ENCODE assay signal across 36 cellular contexts in the genomic region with DNA sequence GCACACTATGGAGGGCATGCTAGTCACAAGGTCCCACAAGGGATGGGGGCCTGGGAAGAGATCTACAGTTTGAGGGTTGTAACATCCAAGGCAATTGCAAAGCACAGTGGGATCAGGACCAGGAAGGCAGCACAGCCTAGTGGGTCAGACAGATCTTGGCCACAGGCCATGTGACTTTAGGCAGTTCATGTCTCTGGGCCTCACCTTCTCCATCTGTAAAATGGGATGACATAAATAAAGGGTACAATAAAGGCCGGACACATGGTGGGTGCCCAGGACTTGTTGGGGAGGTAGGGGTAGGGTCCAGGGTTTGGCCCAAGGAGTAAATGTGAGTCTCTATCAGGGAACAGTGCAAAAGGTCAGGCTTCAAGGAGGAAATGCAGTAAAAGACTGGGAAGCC. TPM values are rescaled to one million over a fixed set of nuclear protein-coding genes. Genes with fewer than 3 reads are reported as not detected.
"Had no signal": no experiment of that assay in that cellular context is flagged by ENCODE, and none has a peak within 500 bp of the region (broad histone marks: within the 10 kb centered on the region; RNA-seq: fewer than 3 reads in every experiment).

No MANE protein-coding gene starts in this region.

- H3K36me3 ChIP-seq: adrenal gland, brain microvascular endothelial cell, breast epithelium had no signal

- H3K4me1 Mint-ChIP-seq: activated B cell treated with CpG ODN at 0.5 μM for 24 hours; activated CD4-positive, alpha-beta T cell treated with anti-CD3 and anti-CD28 coated beads, Interleukin-2, amount 10 ng/mL, durations not matched to agents 24 days and 14 days; activated naive CD8-positive, alpha-beta T cell treated with anti-CD3 and anti-CD28 coated beads for 36 hours had no signal

- H3K9me3 Mint-ChIP-seq: activated CD4-positive, alpha-beta memory T cell treated with anti-CD3 and anti-CD28 coated beads for 36 hours; activated CD4-positive, alpha-beta T cell treated with anti-CD3 and anti-CD28 coated beads, Interleukin-2, amount 10 ng/mL, durations not matched to agents 24 days and 14 days; activated CD8-positive, alpha-beta T cell treated with anti-CD3 and anti-CD28 coated beads for 36 hours; activated naive CD4-positive, alpha-beta T cell treated with anti-CD3 and anti-CD28 coated beads for 36 hours; activated T-cell treated with anti-CD3 and anti-CD28 coated beads, Interleukin-2, amount 50 U/mL, for 4 hours; activated T-cell treated with anti-CD3 and anti-CD28 coated beads, Interleukin-2, amount 50 U/mL, for 72 hours; activated T-helper 1 cell treated with anti-CD3 and anti-CD28 coated beads, Interleukin-12 subunit alpha, Interleukin-12 subunit beta, Interleukin-2, Interleukin-4 antibody, amounts not matched to agents 30 ng/mL and 10 ng/mL and 1 ng/mL, durations not matched to agents 14 hours and 24 hours and 36 hours; activated T-helper 17 cell treated with anti-CD3 and anti-CD28 coated beads, Interleukin-2, amount 50 U/mL, for 72 hours; T-helper 1 cell treated with Interleukin-12 subunit alpha and Interleukin-12 subunit beta and Interleukin-4 antibody, amounts not matched to agents 30 μg/mL and 1 μg/mL, for 36 hours; T-helper 2 cell treated with Interferon-gamma antibody and Interleukin-4, amounts not matched to agents 5 μg/mL and 100 μg/mL, for 36 hours had no signal

- H3K9me3 ChIP-seq: adrenal gland, body of pancreas, breast epithelium had no signal

- H3K27me3 ChIP-seq: adrenal gland, body of pancreas, brain microvascular endothelial cell had no signal

- H3K4me3 ChIP-seq: adrenal gland, body of pancreas, breast epithelium had no signal

- DNase-seq: activated B cell treated with CpG ODN at 0.5 μM for 24 hours; activated CD4-positive, alpha-beta memory T cell treated with anti-CD3 and anti-CD28 coated beads for 36 hours; activated CD4-positive, alpha-beta T cell treated with anti-CD3 and anti-CD28 coated beads for 4 hours; activated CD4-positive, alpha-beta T cell treated with anti-CD3 and anti-CD28 coated beads, Interleukin-2, amount 10 ng/mL, durations not matched to agents 24 days and 14 days; activated CD4-positive, alpha-beta T cell treated with anti-CD3 and anti-CD28 coated beads, Interleukin-2, amount 50 U/mL, for 1 hour; activated CD4-positive, alpha-beta T cell treated with anti-CD3 and anti-CD28 coated beads, Interleukin-2, amount 50 U/mL, for 4 hours; activated CD4-positive, CD25-positive, alpha-beta regulatory T cell treated with anti-CD3 and anti-CD28 coated beads, Interleukin-2, amount 50 U/mL, for 72 hours; activated CD8-positive, alpha-beta memory T cell treated with anti-CD3 and anti-CD28 coated beads, Interleukin-2, amount 50 U/mL, for 4 hours; activated CD8-positive, alpha-beta T cell treated with anti-CD3 and anti-CD28 coated beads for 36 hours; activated gamma-delta T cell; activated naive CD4-positive, alpha-beta T cell treated with anti-CD3 and anti-CD28 coated beads for 36 hours; activated naive CD4-positive, alpha-beta T cell treated with anti-CD3 and anti-CD28 coated beads, Interleukin-2, amount 50 U/mL, for 16 hours; activated naive CD8-positive, alpha-beta T cell treated with anti-CD3 and anti-CD28 coated beads for 36 hours; activated T-cell treated with anti-CD3 and anti-CD28 coated beads for 4 hours; activated T-cell treated with anti-CD3 and anti-CD28 coated beads, Interleukin-2, amount 50 U/mL, for 1 hour; activated T-cell treated with anti-CD3 and anti-CD28 coated beads, Interleukin-2, amount 50 U/mL, for 4 hours; activated T-cell treated with anti-CD3 and anti-CD28 coated beads, Interleukin-2, amount 50 U/mL, for 72 hours; adrenal gland; amniotic stem cell; aorta; body of pancreas; brain microvascular endothelial cell; central memory CD4-positive, alpha-beta T cell; T-helper 1 cell; T-helper 2 cell; T-helper 9 cell had no signal

- H3K4me1 ChIP-seq: adrenal gland, body of pancreas, breast epithelium had no signal

- ATAC-seq: activated CD8-positive, alpha-beta T cell treated with anti-CD3 and anti-CD28 coated beads for 36 hours; activated naive CD4-positive, alpha-beta T cell treated with anti-CD3 and anti-CD28 coated beads, Interleukin-2, amount 50 U/mL, for 72 hours; activated T-cell treated with anti-CD3 and anti-CD28 coated beads, Interleukin-2, amount 50 U/mL, for 4 hours; activated T-cell treated with anti-CD3 and anti-CD28 coated beads, Interleukin-2, amount 50 U/mL, for 72 hours; activated T-helper 17 cell treated with anti-CD3 and anti-CD28 coated beads, Interleukin-2, amount 50 U/mL, for 72 hours; body of pancreas had no signal

- H3K27ac ChIP-seq: adrenal gland, body of pancreas, brain microvascular endothelial cell, breast epithelium, VCaP had no signal

- H3K36me3 Mint-ChIP-seq: activated CD4-positive, alpha-beta memory T cell treated with anti-CD3 and anti-CD28 coated beads for 36 hours; activated naive CD4-positive, alpha-beta T cell treated with anti-CD3 and anti-CD28 coated beads, Interleukin-2, amount 50 U/mL, for 72 hours; activated naive CD8-positive, alpha-beta T cell treated with anti-CD3 and anti-CD28 coated beads for 36 hours had no signal

- H3K27ac Mint-ChIP-seq: activated B cell treated with CpG ODN at 0.5 μM for 24 hours; activated CD4-positive, alpha-beta memory T cell treated with anti-CD3 and anti-CD28 coated beads for 36 hours; activated CD4-positive, alpha-beta T cell treated with anti-CD3 and anti-CD28 coated beads, Interleukin-2, amount 10 ng/mL, durations not matched to agents 24 days and 14 days; activated CD8-positive, alpha-beta T cell treated with anti-CD3 and anti-CD28 coated beads for 36 hours; activated naive CD4-positive, alpha-beta T cell treated with anti-CD3 and anti-CD28 coated beads for 36 hours; activated naive CD4-positive, alpha-beta T cell treated with anti-CD3 and anti-CD28 coated beads, Interleukin-2, amount 50 U/mL, for 72 hours; activated naive CD8-positive, alpha-beta T cell treated with anti-CD3 and anti-CD28 coated beads for 36 hours; activated T-cell treated with anti-CD3 and anti-CD28 coated beads, Interleukin-2, amount 50 U/mL, for 72 hours; activated T-helper 1 cell treated with anti-CD3 and anti-CD28 coated beads, Interleukin-12 subunit alpha, Interleukin-12 subunit beta, Interleukin-2, Interleukin-4 antibody, amounts not matched to agents 30 ng/mL and 10 ng/mL and 1 ng/mL, durations not matched to agents 14 hours and 24 hours and 36 hours; activated T-helper 17 cell treated with anti-CD3 and anti-CD28 coated beads, Interleukin-2, amount 50 U/mL, for 72 hours; T-helper 1 cell treated with Interleukin-12 subunit alpha and Interleukin-12 subunit beta and Interleukin-4 antibody, amounts not matched to agents 30 μg/mL and 1 μg/mL, for 36 hours; T-helper 2 cell treated with Interferon-gamma antibody and Interleukin-4, amounts not matched to agents 5 μg/mL and 100 μg/mL, for 36 hours had no signal

- FAIRE-seq: astrocyte, TTC549 had no signal

- H3K4me3 Mint-ChIP-seq: activated B cell treated with CpG ODN at 0.5 μM for 24 hours; activated CD4-positive, alpha-beta memory T cell treated with anti-CD3 and anti-CD28 coated beads for 36 hours; activated CD4-positive, alpha-beta T cell treated with anti-CD3 and anti-CD28 coated beads, Interleukin-2, amount 10 ng/mL, durations not matched to agents 24 days and 14 days; activated CD8-positive, alpha-beta T cell treated with anti-CD3 and anti-CD28 coated beads for 36 hours; activated naive CD4-positive, alpha-beta T cell treated with anti-CD3 and anti-CD28 coated beads for 36 hours; activated naive CD8-positive, alpha-beta T cell treated with anti-CD3 and anti-CD28 coated beads for 36 hours; activated T-cell treated with anti-CD3 and anti-CD28 coated beads, Interleukin-2, amount 50 U/mL, for 4 hours; activated T-cell treated with anti-CD3 and anti-CD28 coated beads, Interleukin-2, amount 50 U/mL, for 72 hours; activated T-helper 1 cell treated with anti-CD3 and anti-CD28 coated beads, Interleukin-12 subunit alpha, Interleukin-12 subunit beta, Interleukin-2, Interleukin-4 antibody, amounts not matched to agents 30 ng/mL and 10 ng/mL and 1 ng/mL, durations not matched to agents 14 hours and 24 hours and 36 hours; activated T-helper 17 cell treated with anti-CD3 and anti-CD28 coated beads, Interleukin-2, amount 50 U/mL, for 72 hours; T-helper 1 cell treated with Interleukin-12 subunit alpha and Interleukin-12 subunit beta and Interleukin-4 antibody, amounts not matched to agents 30 μg/mL and 1 μg/mL, for 36 hours; T-helper 2 cell treated with Interferon-gamma antibody and Interleukin-4, amounts not matched to agents 5 μg/mL and 100 μg/mL, for 36 hours had no signal

RNA-seq across cellular contexts. Expression of gene IGSF21, which starts 18.1 kb away (rescaled TPM):
- total RNA-seq: activated B cell treated with CpG ODN at 0.5 μM for 24 hours; activated CD4-positive, alpha-beta memory T cell treated with anti-CD3 and anti-CD28 coated beads for 36 hours; activated CD4-positive, alpha-beta T cell treated with anti-CD3 and anti-CD28 coated beads, Interleukin-2, amount 10 ng/mL, durations not matched to agents 24 days and 14 days; activated CD8-positive, alpha-beta memory T cell treated with anti-CD3 and anti-CD28 coated beads for 36 hours; activated CD8-positive, alpha-beta T cell treated with anti-CD3 and anti-CD28 coated beads for 36 hours; activated naive CD4-positive, alpha-beta T cell treated with anti-CD3 and anti-CD28 coated beads for 36 hours; activated naive CD4-positive, alpha-beta T cell treated with anti-CD3 and anti-CD28 coated beads, Interleukin-2, amount 50 U/mL, for 72 hours; activated naive CD8-positive, alpha-beta T cell treated with anti-CD3 and anti-CD28 coated beads for 36 hours; activated T-cell treated with anti-CD3 and anti-CD28 coated beads, Interleukin-2, amount 50 U/mL, for 4 hours; activated T-cell treated with anti-CD3 and anti-CD28 coated beads, Interleukin-2, amount 50 U/mL, for 72 hours; activated T-helper 1 cell treated with anti-CD3 and anti-CD28 coated beads, Interleukin-12 subunit alpha, Interleukin-12 subunit beta, Interleukin-2, Interleukin-4 antibody, amounts not matched to agents 30 ng/mL and 10 ng/mL and 1 ng/mL, durations not matched to agents 14 hours and 24 hours and 36 hours; activated T-helper 17 cell treated with anti-CD3 and anti-CD28 coated beads, Interleukin-2, amount 50 U/mL, for 72 hours; astrocyte had no signal
